ENCODE assay signal across 21 cellular contexts in the genomic region with DNA sequence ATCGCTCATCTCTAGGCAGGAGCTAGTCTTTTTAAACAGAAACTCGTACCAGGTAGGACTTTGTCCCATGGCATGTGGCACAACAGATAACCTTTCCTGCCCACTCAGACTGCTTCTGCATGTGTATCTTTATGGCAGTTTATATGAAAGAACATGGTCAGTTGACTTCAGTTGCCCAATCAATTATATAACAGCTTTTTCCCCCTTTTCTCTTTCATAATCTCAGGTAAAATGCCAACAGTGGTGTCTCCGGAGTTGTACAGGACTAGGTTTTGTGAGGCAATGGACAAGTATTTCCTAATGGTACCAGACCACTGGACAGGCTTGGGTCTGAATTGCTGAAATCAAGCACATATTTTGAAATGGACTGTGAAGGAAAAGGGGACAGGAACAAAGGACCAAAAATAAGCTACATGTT. TPM values are rescaled to one million over a fixed set of nuclear protein-coding genes. Genes with fewer than 3 reads are reported as not detected.
DNase-seq lines count a peak whose midpoint lies in the region; ATAC-seq lines count a peak whose summit lies in the region.
"Had no signal": no experiment of that assay in that cellular context is flagged by ENCODE, and none has a peak within 500 bp of the region (broad histone marks: within the 10 kb centered on the region; RNA-seq: fewer than 3 reads in every experiment).

No MANE protein-coding gene starts in this region.

- no peak overlapping the region for H3K4me3 Mint-ChIP-seq in activated naive CD4-positive, alpha-beta T cell treated with anti-CD3 and anti-CD28 coated beads, Interleukin-2, amount 50 U/mL, for 24 hours
- H3K4me3 Mint-ChIP-seq in activated naive CD4-positive, alpha-beta T cell treated with anti-CD3 and anti-CD28 coated beads, Interleukin-2, amount 10 ng/mL, durations not matched to agents 7 days and 5 days: no peak overlapping the region
- H3K4me3 Mint-ChIP-seq in naive B cell: no peak overlapping the region
- no peak overlapping the region for H3K4me3 Mint-ChIP-seq in stimulated activated memory B cell treated with anti-CD40 and anti-IgM and Interleukin-4, amounts not matched to agents 10 μg/mL and 1 μg/mL and 100 μg/mL, for 72 hours

- peaks cover 7% of the 10 kb centered on the region for H3K4me1 Mint-ChIP-seq in activated naive CD4-positive, alpha-beta T cell treated with anti-CD3 and anti-CD28 coated beads, Interleukin-2, amount 50 U/mL, for 24 hours
- no peaks in the 10 kb centered on the region for H3K4me1 Mint-ChIP-seq in activated naive CD4-positive, alpha-beta T cell treated with anti-CD3 and anti-CD28 coated beads, Interleukin-2, amount 10 ng/mL, durations not matched to agents 7 days and 5 days
- H3K4me1 Mint-ChIP-seq in naive B cell: peaks cover 0 to 7% (median 0%) of the 10 kb centered on the region in 3 donors
- no peaks in the 10 kb centered on the region for H3K4me1 Mint-ChIP-seq in stimulated activated memory B cell treated with anti-CD40 and anti-IgM and Interleukin-4, amounts not matched to agents 10 μg/mL and 1 μg/mL and 100 μg/mL, for 72 hours

- H3K27me3 Mint-ChIP-seq in activated naive CD4-positive, alpha-beta T cell treated with anti-CD3 and anti-CD28 coated beads, Interleukin-2, amount 50 U/mL, for 24 hours: no peaks in the 10 kb centered on the region
- no peaks in the 10 kb centered on the region for H3K27me3 Mint-ChIP-seq in activated naive CD4-positive, alpha-beta T cell treated with anti-CD3 and anti-CD28 coated beads, Interleukin-2, amount 10 ng/mL, durations not matched to agents 7 days and 5 days
- H3K27me3 Mint-ChIP-seq in naive B cell: no peaks in the 10 kb centered on the region
- H3K27me3 Mint-ChIP-seq in stimulated activated memory B cell treated with anti-CD40 and anti-IgM and Interleukin-4, amounts not matched to agents 10 μg/mL and 1 μg/mL and 100 μg/mL, for 72 hours: no peaks in the 10 kb centered on the region

- H3K4me3 ChIP-seq in subcutaneous abdominal adipose tissue (ENCODE audit: low read depth in 1 of 5, low read length in 5 of 5): no peak overlapping the region
- H3K4me3 ChIP-seq: PC-9 had no signal

- peaks cover 33 to 48% (median 42%) of the 10 kb centered on the region in 5 donors for H3K36me3 ChIP-seq in subcutaneous abdominal adipose tissue (ENCODE audit: control insufficient read depth in 5 of 5, insufficient read depth in 5 of 5, low read length in 5 of 5)

- H3K27ac ChIP-seq in subcutaneous abdominal adipose tissue (ENCODE audit: low read depth, low read length): peak overlapping the region; percentile 74
- H3K27ac ChIP-seq: C4-2B, PC-9 had no signal

- CTCF ChIA-PET in activated naive CD4-positive, alpha-beta T cell treated with anti-CD3 and anti-CD28 coated beads, Interleukin-2, amount 10 ng/mL, durations not matched to agents 7 days and 5 days (lab: Charles Lee): interaction anchor here (1.0 kb wide), 1 partner anchor 20 kb away, joined by 3 read pairs; no protein-coding TSS in a partner anchor

- H3K9me3 ChIP-seq in subcutaneous abdominal adipose tissue (ENCODE audit: control insufficient read depth in 5 of 5, low read length in 5 of 5): no peaks in the 10 kb centered on the region

- no peaks in the 10 kb centered on the region for H3K27me3 ChIP-seq in subcutaneous abdominal adipose tissue (ENCODE audit: control insufficient read depth in 5 of 5, insufficient read depth in 4 of 5, low read length in 5 of 5)

- ATAC-seq in left lobe of liver (peak; percentile 86), naive B cell (ENCODE audit: low read depth in 2 of 2) (no peak), GM18867 (IDR thresholded peaks at IDR 0.05; ENCODE audit: unreplicated experiment) (no peak)
- ATAC-seq in stimulated activated memory B cell treated with anti-CD40 and anti-IgM and Interleukin-4, amounts not matched to agents 10 μg/mL and 1 μg/mL and 100 μg/mL, for 72 hours: no peak

- no peaks in the 10 kb centered on the region for H3K9me3 Mint-ChIP-seq in activated naive CD4-positive, alpha-beta T cell treated with anti-CD3 and anti-CD28 coated beads, Interleukin-2, amount 50 U/mL, for 24 hours
- no peaks in the 10 kb centered on the region for H3K9me3 Mint-ChIP-seq in activated naive CD4-positive, alpha-beta T cell treated with anti-CD3 and anti-CD28 coated beads, Interleukin-2, amount 10 ng/mL, durations not matched to agents 7 days and 5 days
- H3K9me3 Mint-ChIP-seq in naive B cell: peaks cover 0 to 3% (median 0%) of the 10 kb centered on the region in 7 donors
- H3K9me3 Mint-ChIP-seq in stimulated activated memory B cell treated with anti-CD40 and anti-IgM and Interleukin-4, amounts not matched to agents 10 μg/mL and 1 μg/mL and 100 μg/mL, for 72 hours: no peaks in the 10 kb centered on the region

- no peak for DNase-seq in activated naive CD4-positive, alpha-beta T cell treated with anti-CD3 and anti-CD28 coated beads, Interleukin-2, amount 10 ng/mL, durations not matched to agents 7 days and 5 days
- DNase-seq in left lobe of liver (ENCODE audit: low spot score) (peak; percentile 85), naive B cell (no peak), HK-2 (ENCODE audit: unreplicated experiment) (no peak)
- DNase-seq: 8988T, DMS53, GDM1, KG1, NCI-H1092 treated with DMSO at 0.1 percent for 48 hours, NCI-H1436 treated with DMSO at 0.1 percent for 48 hours, NCI-H1930, NCI-H510A, PC-9, RPMI8226, SHP77 had no signal

- H3K36me3 Mint-ChIP-seq in activated naive CD4-positive, alpha-beta T cell treated with anti-CD3 and anti-CD28 coated beads, Interleukin-2, amount 50 U/mL, for 24 hours: peaks cover 16% of the 10 kb centered on the region
- peaks cover 55% of the 10 kb centered on the region for H3K36me3 Mint-ChIP-seq in activated naive CD4-positive, alpha-beta T cell treated with anti-CD3 and anti-CD28 coated beads, Interleukin-2, amount 10 ng/mL, durations not matched to agents 7 days and 5 days
- peaks cover 11 to 23% of the 10 kb centered on the region in 2 donors for H3K36me3 Mint-ChIP-seq in naive B cell
- peaks cover 55% of the 10 kb centered on the region for H3K36me3 Mint-ChIP-seq in stimulated activated memory B cell treated with anti-CD40 and anti-IgM and Interleukin-4, amounts not matched to agents 10 μg/mL and 1 μg/mL and 100 μg/mL, for 72 hours

- H3K4me1 ChIP-seq in subcutaneous abdominal adipose tissue (ENCODE audit: control insufficient read depth in 5 of 5, insufficient read depth in 5 of 5, low read length in 5 of 5): peaks cover 0 to 34% (median 13%) of the 10 kb centered on the region in 5 donors

- H3K9ac ChIP-seq in subcutaneous abdominal adipose tissue (ENCODE audit: low read length in 5 of 5): no peak overlapping the region

- H3K27ac Mint-ChIP-seq in activated naive CD4-positive, alpha-beta T cell treated with anti-CD3 and anti-CD28 coated beads, Interleukin-2, amount 50 U/mL, for 24 hours: peak overlapping the region; percentile 47
- H3K27ac Mint-ChIP-seq in activated naive CD4-positive, alpha-beta T cell treated with anti-CD3 and anti-CD28 coated beads, Interleukin-2, amount 10 ng/mL, durations not matched to agents 7 days and 5 days: no peak overlapping the region
- H3K27ac Mint-ChIP-seq in naive B cell: peak overlapping the region in 4 of 6 donors; percentile 6 to 65 (median 63)
- H3K27ac Mint-ChIP-seq in stimulated activated memory B cell treated with anti-CD40 and anti-IgM and Interleukin-4, amounts not matched to agents 10 μg/mL and 1 μg/mL and 100 μg/mL, for 72 hours: no peak overlapping the region

RNA-seq across cellular contexts. Expression of gene PTH2R, which starts 51.6 kb away (rescaled TPM):
- total RNA-seq in left lobe of liver: 0.18 TPM
- under 1 TPM in 4 of 6 donors, not detected in 2; 0.09 to 0.42 (median 0.23) TPM for polyA plus RNA-seq in naive B cell (ENCODE audit: low read depth in 6 of 6)
- total RNA-seq: HT1080, PC-9 had no signal

Comparison
In these comparisons a context has a peak if more than half of its experiments do, and no peak if none do; other contexts are left out.
1. H3K27ac Mint-ChIP-seq: peak in activated naive CD4-positive, alpha-beta T cell treated with anti-CD3 and anti-CD28 coated beads, Interleukin-2, amount 50 U/mL, for 24 hours (single experiment) and naive B cell (4 of 6); none in activated naive CD4-positive, alpha-beta T cell treated with anti-CD3 and anti-CD28 coated beads, Interleukin-2, amount 10 ng/mL, durations not matched to agents 7 days and 5 days (single experiment) and stimulated activated memory B cell treated with anti-CD40 and anti-IgM and Interleukin-4, amounts not matched to agents 10 μg/mL and 1 μg/mL and 100 μg/mL, for 72 hours (single experiment).